ENCODE assay signal across 8 cellular contexts in genomic region chr6:144286503-144287393, GRCh38. TPM values are rescaled to one million over a fixed set of nuclear protein-coding genes. Genes with fewer than 3 reads are reported as not detected.
DNase-seq lines count a peak whose midpoint lies in the region; ATAC-seq and TF ChIP-seq lines count a peak whose summit lies in the region.

No MANE protein-coding gene starts in this region.

- no peaks in the 10 kb centered on the region for H3K27me3 ChIP-seq in ascending aorta
- no peaks in the 10 kb centered on the region for H3K27me3 ChIP-seq in right cardiac atrium (ENCODE audit: control insufficient read depth, insufficient read depth)
- no peaks in the 10 kb centered on the region for H3K27me3 ChIP-seq in prostate gland (replicated peaks; ENCODE audit: insufficient read depth)
- no peaks in the 10 kb centered on the region for H3K27me3 ChIP-seq in MM.1S (replicated peaks; ENCODE audit: insufficient read depth, low read length)

- H3K9me3 ChIP-seq in ascending aorta (no peaks in the 10 kb centered on the region), right cardiac atrium (ENCODE audit: control insufficient read depth, low read length) (no peaks in the 10 kb centered on the region), prostate gland (no peaks in the 10 kb centered on the region), MM.1S (replicated peaks; ENCODE audit: insufficient read depth, low read length) (no peaks in the 10 kb centered on the region)

- peaks cover 0 to under 1% of the 10 kb centered on the region in 2 donors for H3K36me3 ChIP-seq in ascending aorta
- no peaks in the 10 kb centered on the region for H3K36me3 ChIP-seq in prostate gland
- no peaks in the 10 kb centered on the region for H3K36me3 ChIP-seq in MM.1S (replicated peaks; ENCODE audit: insufficient read depth, low read length)

- no peak overlapping the region for H2AFZ ChIP-seq in MM.1S (ENCODE audit: low read length)

- TF ChIP-seq POLR2A in prostate gland (IDR thresholded peaks at IDR 0.05): peak; percentile 25

- ATAC-seq in right cardiac atrium (peak; percentile 58 to 70), GM19463 (IDR thresholded peaks at IDR 0.05; ENCODE audit: unreplicated experiment) (no peak), HG03135 (IDR thresholded peaks at IDR 0.05; ENCODE audit: unreplicated experiment) (no peak)

- H3F3A ChIP-seq in MM.1S (ENCODE audit: insufficient read depth, low read length): no peaks in the 10 kb centered on the region

- H3K9ac ChIP-seq in MM.1S (ENCODE audit: low read length): no peak overlapping the region

- DNase-seq in GM04504 (ENCODE audit: low read depth): peak; percentile 73
- DNase-seq in NCI-H1105 treated with DMSO at 0.1 percent for 48 hours (lab: John Stamatoyannopoulos, UW): peak; percentile 47
- DNase-seq in ascending aorta (ENCODE audit: low spot score in 2 of 2): peak in 1 of 2 donors; percentile 85
- DNase-seq in right cardiac atrium: peak; percentile 81 to 90 (median 89)
- peak; percentile 85 for DNase-seq in prostate gland (ENCODE audit: low spot score)
- DNase-seq in MM.1S: no peak

- H3K27ac ChIP-seq in ascending aorta (peak overlapping the region; percentile 98 to 99), right cardiac atrium (ENCODE audit: low read length) (peak overlapping the region; percentile 99), prostate gland (peak overlapping the region; percentile 90 to 94), MM.1S (ENCODE audit: low read length) (no peak overlapping the region)

- no peak for TF ChIP-seq CTCF in ascending aorta (IDR thresholded peaks at IDR 0.05)
- no peak for TF ChIP-seq CTCF in prostate gland (IDR thresholded peaks at IDR 0.05)
- TF ChIP-seq CTCF in MM.1S (IDR thresholded peaks at IDR 0.05; ENCODE audit: low read length): no peak

- no peaks in the 10 kb centered on the region for H3K9me2 ChIP-seq in MM.1S (replicated peaks; ENCODE audit: insufficient read depth, low read length)

- H3K4me3 ChIP-seq in ascending aorta (peak overlapping the region; percentile 75 to 98), right cardiac atrium (ENCODE audit: low read length) (peak overlapping the region; percentile 97), prostate gland (peak overlapping the region; percentile 69 to 83), MM.1S (ENCODE audit: low read length) (no peak overlapping the region)

- no peaks in the 10 kb centered on the region for H3K79me2 ChIP-seq in MM.1S (ENCODE audit: low read length)

- intact Hi-C loops in ascending aorta (cut with DNase I): loop anchor here (1.0 to 10.0 kb wide), 4 partner anchors 70 to 1448 kb away; partner anchors contain the start of genes EPM2A and STX11
- intact Hi-C loops in right cardiac atrium (cut with DNase I): loop anchor here in 2 of 4 donors (5.0 to 10.0 kb wide), 3 partner anchors 68 to 188 kb away; no protein-coding TSS in a partner anchor
- intact Hi-C loops in prostate gland (cut with DNase I): loop anchor here (5.0 to 10.0 kb wide), 4 partner anchors 69 to 198 kb away; partner anchors contain the start of gene SF3B5

- H3K4me1 ChIP-seq in ascending aorta (peaks cover 0 to 8% of the 10 kb centered on the region in 2 donors), right cardiac atrium (ENCODE audit: control insufficient read depth, insufficient read depth, low read length) (no peaks in the 10 kb centered on the region), prostate gland (replicated peaks) (no peaks in the 10 kb centered on the region), MM.1S (ENCODE audit: low read length) (no peaks in the 10 kb centered on the region)

- 1% methylated on average over 53 of the region's 53 CpGs for WGBS in right cardiac atrium
- WGBS in prostate gland: under 1% methylated on average over 44 of the region's 53 CpGs

- no peak overlapping the region; the same call in 1 of the 2 replicates for H3K4me2 ChIP-seq in MM.1S (ENCODE audit: low read depth, low read length)

- no peaks in the 10 kb centered on the region for H4K20me1 ChIP-seq in MM.1S (ENCODE audit: insufficient read depth, low read length)

RNA-seq across cellular contexts. Expression of gene UTRN, which starts 1.6 kb away (rescaled TPM):
- 69.9 TPM for total RNA-seq in ascending aorta
- total RNA-seq in right cardiac atrium: 10 to 100 TPM; 55.5 to 70.5 (median 68.5) TPM
- 11.5 TPM for polyA plus RNA-seq in right cardiac atrium
- 100 to 1,000 TPM; 150 to 188 TPM for total RNA-seq in prostate gland

Comparison
In these comparisons a context has a peak if more than half of its experiments do, and no peak if none do; other contexts are left out.
1. ATAC-seq: peak in right cardiac atrium (2 of 2); none in GM19463 (single experiment) and HG03135 (single experiment).